ENCODE assay signal across 7 cellular contexts in the genomic region with DNA sequence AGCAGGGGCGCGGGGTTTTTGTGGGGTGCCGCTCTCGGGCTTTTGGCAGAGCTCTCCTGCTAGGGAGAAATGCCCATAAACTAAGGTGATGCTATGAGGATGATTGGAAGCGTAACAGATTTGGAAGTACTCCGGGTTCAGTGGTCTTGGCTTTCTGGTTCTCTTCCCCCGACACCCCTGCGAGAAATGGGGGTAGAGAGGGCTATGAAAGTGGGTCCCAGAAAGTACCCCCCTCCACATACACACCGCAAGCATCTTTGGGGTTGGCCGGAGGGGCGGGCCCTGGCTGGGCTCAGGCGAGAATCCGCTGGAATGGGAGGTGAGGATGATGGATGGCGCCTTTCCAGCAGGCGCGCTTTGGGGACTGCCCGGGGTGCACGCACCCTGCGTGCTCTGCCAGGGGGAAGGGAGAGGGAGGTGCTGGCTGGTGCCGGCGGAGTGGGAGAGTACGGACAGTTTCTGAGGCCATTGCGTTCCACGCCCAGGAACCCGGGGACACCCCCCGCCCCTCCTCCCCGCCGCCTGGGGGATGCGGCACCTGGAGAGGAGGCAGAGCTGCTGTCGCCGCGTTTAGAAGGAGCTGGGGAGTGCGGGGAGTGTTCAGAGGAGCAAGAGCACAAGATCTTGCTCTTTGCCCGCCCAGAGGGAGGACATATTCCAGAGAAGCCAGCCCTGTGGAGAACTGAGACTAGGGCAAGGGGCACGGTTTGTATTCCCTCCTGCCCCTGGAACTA. TPM values are rescaled to one million over a fixed set of nuclear protein-coding genes. Genes with fewer than 3 reads are reported as not detected.
DNase-seq lines count a peak whose midpoint lies in the region; ATAC-seq and TF ChIP-seq lines count a peak whose summit lies in the region.

No MANE protein-coding gene starts in this region.

- ATAC-seq in Right ventricle myocardium superior (ENCODE audit: poor library complexity) = no peak
- no peak for ATAC-seq in HG03439 (IDR thresholded peaks at IDR 0.05; ENCODE audit: unreplicated experiment)

- H2AFZ ChIP-seq in osteoblast (ENCODE audit: low read length) = peak overlapping the region; percentile 29

- H4K20me1 ChIP-seq in osteoblast (ENCODE audit: insufficient read depth, low read length) = no peaks in the 10 kb centered on the region

- H3K27me3 ChIP-seq in osteoblast (ENCODE audit: insufficient read depth, low read length) = peaks cover 29% of the 10 kb centered on the region

- DNase-seq in HuH-7 (ENCODE audit: low spot score) (peak; percentile 47), Right ventricle myocardium superior (peak; percentile 61), osteoblast (ENCODE audit: insufficient read length, low spot score, missing footprints) (peak; percentile 83), epidermal melanocyte (ENCODE audit: insufficient read length, low spot score) (no peak), middle frontal gyrus (ENCODE audit: extremely low spot score, low spot score) (no peak)
- peak; percentile 53 to 55 for DNase-seq in activated T-cell treated with anti-CD3 and anti-CD28 coated beads, Interleukin-2, amount 50 U/mL, for 48 hours

- H3K4me2 ChIP-seq in osteoblast (ENCODE audit: insufficient read depth, low read length) = peak overlapping the region; percentile 99

- H3K4me3 ChIP-seq in osteoblast (ENCODE audit: insufficient read depth, low read length) = peak overlapping the region; percentile 77

- H3K9me3 ChIP-seq in osteoblast (ENCODE audit: low read depth, low read length) = no peaks in the 10 kb centered on the region

- H3K4me1 ChIP-seq in osteoblast (ENCODE audit: insufficient read depth, low read length) = peaks cover 18% of the 10 kb centered on the region

- H3K79me2 ChIP-seq in osteoblast (ENCODE audit: insufficient read depth, low read length) = no peaks in the 10 kb centered on the region

- no peaks in the 10 kb centered on the region for H3K36me3 ChIP-seq in osteoblast (ENCODE audit: insufficient read depth, low read length)

- H3K27ac ChIP-seq in osteoblast (ENCODE audit: low read depth, low read length) = no peak overlapping the region

- intact Hi-C loops in Right ventricle myocardium superior (cut with DNase I) = loop anchor here (10.0 kb wide), 1 partner anchor 412 kb away; no protein-coding TSS in a partner anchor

- TF ChIP-seq CTCF in osteoblast (IDR thresholded peaks at IDR 0.05; ENCODE audit: extremely low read depth, low read depth, low read length) = no peak

RNA-seq across cellular contexts. Expression of a gene that starts 1.9 kb away (rescaled TPM):
- total RNA-seq in Right ventricle myocardium superior = 3.4 TPM
- 13.3 and 14.5 TPM in 2 replicates for total RNA-seq in osteoblast

Comparison
In these comparisons a context has a peak if more than half of its experiments do, and no peak if none do; other contexts are left out.
1. DNase-seq: peak in HuH-7 (single experiment), activated T-cell treated with anti-CD3 and anti-CD28 coated beads, Interleukin-2, amount 50 U/mL, for 48 hours (2 of 2), Right ventricle myocardium superior (single experiment) and osteoblast (single experiment); none in epidermal melanocyte (single experiment) and middle frontal gyrus (single experiment).